ENCODE assay signal across 8 cellular contexts in the genomic region with DNA sequence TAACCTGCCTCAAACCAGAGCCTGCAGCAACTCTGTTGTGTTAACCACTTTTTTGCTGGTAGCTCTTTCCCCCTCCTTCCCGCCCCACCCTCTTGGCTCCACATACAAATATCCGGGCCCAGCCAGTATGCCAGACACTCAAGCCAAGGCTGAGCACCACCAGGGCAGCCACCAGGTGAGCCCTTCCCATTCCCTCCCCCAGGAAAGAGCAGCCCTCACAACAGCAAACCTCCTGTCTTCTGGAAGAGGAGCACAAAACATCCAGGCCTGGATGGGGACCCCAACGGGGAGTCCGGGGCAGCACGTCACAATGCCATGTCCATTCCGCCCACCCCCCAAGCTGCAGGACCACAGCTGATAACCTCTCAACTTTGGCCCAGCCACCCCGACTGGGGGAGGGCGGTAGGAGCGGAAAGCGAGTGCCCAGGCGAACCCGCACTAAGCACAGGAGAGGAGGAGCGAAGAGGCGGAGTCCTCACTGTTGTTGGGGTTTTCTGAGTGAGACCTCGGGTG. TPM values are rescaled to one million over a fixed set of nuclear protein-coding genes. Genes with fewer than 3 reads are reported as not detected.
DNase-seq lines count a peak whose midpoint lies in the region; ATAC-seq lines count a peak whose summit lies in the region.

No MANE protein-coding gene starts in this region.

- H3K27ac ChIP-seq in epithelial cell of prostate (peak overlapping the region; percentile 82), temporal lobe (ENCODE audit: low read depth, low read length) (peak overlapping the region; percentile 48)

- H3K27ac Mint-ChIP-seq in naive B cell = peak overlapping the region; percentile 37 to 92 (median 80)

- no peaks in the 10 kb centered on the region for H3K27me3 Mint-ChIP-seq in naive B cell

- in situ Hi-C loops in ACHN (cut with HindIII; ENCODE audit: low pct_ligation_motif_present, low pct_unique_long_range_greater_than_20kb, low sequenced_read_pairs) = no loop called here

- peaks cover 0 to 7% of the 10 kb centered on the region in 2 donors for H3K36me3 Mint-ChIP-seq in naive B cell

- peak; percentile 27 for DNase-seq in ACHN
- DNase-seq in MV-4-11 (lab: John Stamatoyannopoulos, UW) = peak; percentile 35
- DNase-seq in activated CD8-positive, alpha-beta memory T cell treated with anti-CD3 and anti-CD28 coated beads for 24 hours = peak; percentile 81
- no peak for DNase-seq in epithelial cell of prostate (ENCODE audit: low read depth, low spot score)
- no peak for DNase-seq in naive B cell

- peak overlapping the region; percentile 85 to 100 (median 94) for H3K4me3 Mint-ChIP-seq in naive B cell

- peak; percentile 37 for ATAC-seq in GM18909 (IDR thresholded peaks at IDR 0.05; ENCODE audit: poor library complexity, unreplicated experiment)
- ATAC-seq in naive B cell (ENCODE audit: low read depth in 2 of 2) = peak; percentile 36 to 38
- no peak for ATAC-seq in HG03342 (IDR thresholded peaks at IDR 0.05; ENCODE audit: unreplicated experiment)

- peaks cover 26 to 56% (median 53%) of the 10 kb centered on the region in 3 donors for H3K4me1 Mint-ChIP-seq in naive B cell

- no peaks in the 10 kb centered on the region for H3K9me3 Mint-ChIP-seq in naive B cell

RNA-seq across cellular contexts. Expression of a gene that starts 0.8 kb away (rescaled TPM):
- polyA plus RNA-seq in naive B cell (ENCODE audit: low read depth in 6 of 6) = 100 to 1,000 TPM in 3 of 6 donors, 10 to 100 TPM in 3; 71.8 to 181 (median 95.9) TPM
- total RNA-seq in temporal lobe = 27.8 TPM

RNA-seq across cellular contexts. Expression of a gene that starts 0.9 kb away (rescaled TPM):
- not detected for polyA plus RNA-seq in naive B cell (ENCODE audit: low read depth in 6 of 6)
- not detected for total RNA-seq in temporal lobe

RNA-seq across cellular contexts. Expression of a gene that starts 8.2 kb away (rescaled TPM):
- 1 to 10 TPM in 1 of 6 donors, under 1 TPM in 3, not detected in 2; 0.15 to 2.0 (median 0.31) TPM for polyA plus RNA-seq in naive B cell (ENCODE audit: low read depth in 6 of 6)
- 7.4 TPM for total RNA-seq in temporal lobe

RNA-seq across cellular contexts. Expression of a gene that starts 36.2 kb away (rescaled TPM):
- polyA plus RNA-seq in naive B cell (ENCODE audit: low read depth in 6 of 6) = under 1 TPM in 2 of 6 donors, not detected in 4; 0.19 to 0.21 TPM
- under 0.01 TPM for total RNA-seq in temporal lobe

RNA-seq across cellular contexts. Expression of a gene that starts 54.0 kb away (rescaled TPM):
- 10 to 100 TPM; 48.1 to 62.4 (median 52.3) TPM for polyA plus RNA-seq in naive B cell (ENCODE audit: low read depth in 6 of 6)
- total RNA-seq in temporal lobe = 57.5 TPM

Comparison
In these comparisons a context has a peak if more than half of its experiments do, and no peak if none do; other contexts are left out.
1. DNase-seq: peak in ACHN (single experiment), MV-4-11 (single experiment) and activated CD8-positive, alpha-beta memory T cell treated with anti-CD3 and anti-CD28 coated beads for 24 hours (single experiment); none in epithelial cell of prostate (single experiment) and naive B cell (single experiment).